1 cellular context compared by ENCODE assay signal in the genomic region with DNA sequence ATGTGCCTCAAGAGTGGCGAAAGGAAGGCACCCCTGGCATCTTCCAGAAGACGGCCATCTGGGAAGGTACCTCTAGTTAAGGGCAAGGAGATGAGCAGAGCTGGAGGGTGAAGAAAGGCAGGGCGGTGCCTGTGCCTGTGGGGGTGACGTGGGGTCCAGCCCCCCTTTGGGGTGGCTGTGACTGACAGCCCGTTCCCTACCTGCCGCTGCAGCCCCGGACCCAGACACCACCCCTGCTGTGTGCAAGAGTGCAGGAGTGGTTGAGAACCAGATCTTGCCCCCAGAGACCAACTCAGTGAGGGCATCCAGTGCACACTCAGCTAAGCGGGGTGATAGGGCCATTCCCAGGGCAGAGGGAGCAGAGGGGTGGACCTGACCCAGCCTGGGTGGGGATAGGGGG.
TF ChIP-seq lines count a peak whose summit lies in the region.

No MANE protein-coding gene starts in this region.

TF ChIP-seq in WTC11, 78 proteins besides CTCF, POLR2A, EP300 and RAD21 (continued from another document):
- TF ChIP-seq, protein P1, sequence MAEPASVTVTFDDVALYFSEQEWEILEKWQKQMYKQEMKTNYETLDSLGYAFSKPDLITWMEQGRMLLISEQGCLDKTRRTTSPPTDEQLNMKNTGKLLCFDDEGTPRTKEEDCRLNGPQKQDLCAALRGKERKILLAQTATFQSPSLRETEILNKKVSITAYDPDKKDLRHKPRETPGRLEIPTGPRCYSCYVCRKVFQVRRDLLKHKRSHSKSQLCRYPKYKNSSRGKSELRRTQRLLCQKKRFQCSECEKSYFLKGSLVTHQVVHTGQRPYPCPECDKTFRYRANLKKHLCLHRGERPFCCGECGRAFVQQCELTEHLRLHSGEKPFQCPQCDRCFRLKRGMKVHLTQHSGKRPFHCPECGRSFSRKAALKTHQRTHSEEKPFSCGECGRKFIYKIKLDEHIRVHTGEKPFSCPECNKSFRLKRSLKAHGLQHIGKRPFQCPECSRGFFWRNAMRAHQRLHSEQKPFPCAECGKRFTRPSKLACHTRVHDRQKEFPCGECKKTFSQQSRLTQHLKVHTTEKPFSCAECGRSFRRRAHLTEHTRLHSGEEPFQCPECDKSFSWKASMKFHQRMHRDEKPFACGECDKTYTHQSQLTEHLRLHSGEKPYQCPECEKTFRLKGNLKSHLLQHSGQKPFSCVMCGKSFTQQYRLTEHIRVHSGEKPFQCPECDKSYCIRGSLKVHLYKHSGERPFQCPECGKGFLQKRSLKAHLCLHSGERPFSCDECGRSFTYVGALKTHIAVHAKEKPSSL (CRISPR knock-in tag; conservative IDR thresholded peaks at IDR 0.05), result no peak
- TF ChIP-seq ZNF423 (CRISPR knock-in tag; IDR thresholded peaks at IDR 0.05), result no peak
